In the genomic region with DNA sequence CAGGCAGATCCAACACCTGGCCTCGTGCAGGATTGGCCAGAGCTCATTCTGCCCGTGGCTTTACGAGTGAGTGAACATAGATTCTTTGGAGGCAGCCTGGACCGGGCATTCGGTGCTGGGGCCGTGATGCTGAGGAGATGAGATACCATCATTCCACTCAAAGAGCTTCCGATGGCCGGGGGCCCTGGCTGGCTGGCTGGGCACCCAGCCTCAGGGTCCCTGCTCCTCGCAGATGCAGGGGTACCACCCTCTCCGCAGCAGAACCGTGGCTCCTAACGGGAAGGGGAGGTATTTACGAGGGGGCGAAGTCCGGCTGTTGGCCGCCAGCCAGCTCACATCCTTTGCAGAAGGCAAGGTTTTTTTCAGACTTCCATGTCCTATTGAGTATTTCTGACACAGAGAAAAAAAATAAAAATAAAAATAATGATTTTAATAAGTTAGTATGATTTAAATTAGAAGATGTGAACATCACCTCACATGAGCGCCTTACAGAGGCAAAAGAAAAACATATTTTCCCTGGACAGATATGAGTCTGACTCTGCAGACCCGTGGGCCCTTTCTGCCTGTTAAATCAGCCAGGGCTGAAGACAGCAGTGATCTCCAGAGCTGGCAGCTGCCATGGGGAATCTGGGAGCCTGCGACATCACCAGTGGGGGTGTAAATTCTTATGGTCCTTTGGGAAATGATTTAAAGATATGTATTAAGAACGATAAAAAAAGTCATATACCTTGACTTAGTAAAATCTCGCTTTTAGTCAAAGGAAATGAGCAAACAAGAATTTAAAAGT, we compare ENCODE assay signal across 24 cellular contexts.
"Had no signal": no experiment of that assay in that cellular context is flagged by ENCODE, and none has a peak within 500 bp of the region (broad histone marks: within the 10 kb centered on the region; RNA-seq: fewer than 3 reads in every experiment).

No MANE protein-coding gene starts in this region.

- H3K4me3 ChIP-seq: breast epithelium, coronary artery, esophagus muscularis mucosa, lower lobe of right lung, prostate gland, right atrium auricular region, stomach, vagina had no signal

- H3K27ac Mint-ChIP-seq: stimulated activated effector memory CD8-positive, alpha-beta T cell treated with anti-CD3 and anti-CD28 coated beads, Interleukin-12 subunit alpha, Interleukin-12 subunit beta, amount 100 ng/mL, for 72 hours had no signal

- DNase-seq: activated CD4-positive, alpha-beta T cell treated with anti-CD3 and anti-CD28 coated beads for 1 hour; activated CD8-positive, alpha-beta memory T cell treated with anti-CD3 and anti-CD28 coated beads for 24 hours; activated CD8-positive, alpha-beta memory T cell treated with anti-CD3 and anti-CD28 coated beads, Interleukin-2, amount 50 U/mL, for 48 hours; activated effector memory CD4-positive, alpha-beta T cell treated with Interleukin-2 at 50 U/mL for 16 hours; activated naive CD4-positive, alpha-beta T cell treated with anti-CD3 and anti-CD28 coated beads, Interleukin-2, amount 50 U/mL, for 16 hours; activated T-cell treated with anti-CD3 and anti-CD28 coated beads, Interleukin-2, amount 50 U/mL, for 48 hours; effector CD4-positive, alpha-beta T cell; islet precursor cell; left colon; lower lobe of right lung; small intestine; stimulated activated CD4-positive, alpha-beta T cell treated with anti-CD3 and anti-CD28 coated beads, Interleukin-4, amount 100 ng/mL, for 24 hours; stomach; T-helper 2 cell; trophoblast cell had no signal

- H3K27me3 ChIP-seq: esophagus muscularis mucosa, right atrium auricular region, vagina had no signal

- H3K36me3 ChIP-seq: breast epithelium, esophagus muscularis mucosa, lower lobe of right lung, prostate gland, right atrium auricular region, stomach, vagina had no signal

- H3K36me3 Mint-ChIP-seq: stimulated activated effector memory CD8-positive, alpha-beta T cell treated with anti-CD3 and anti-CD28 coated beads, Interleukin-12 subunit alpha, Interleukin-12 subunit beta, amount 100 ng/mL, for 72 hours had no signal

- H3K27ac ChIP-seq: breast epithelium, coronary artery, esophagus muscularis mucosa, lower lobe of right lung, prostate gland, right atrium auricular region, vagina, VCaP had no signal

- ATAC-seq: left colon; lower lobe of right lung; stimulated activated effector memory CD8-positive, alpha-beta T cell treated with anti-CD3 and anti-CD28 coated beads, Interleukin-12 subunit alpha, Interleukin-12 subunit beta, amount 100 ng/mL, for 72 hours had no signal

- H3K9me3 ChIP-seq: esophagus muscularis mucosa, lower lobe of right lung, prostate gland, right atrium auricular region, vagina had no signal

- H3K4me1 Mint-ChIP-seq: neural crest cell; stimulated activated effector memory CD8-positive, alpha-beta T cell treated with anti-CD3 and anti-CD28 coated beads, Interleukin-12 subunit alpha, Interleukin-12 subunit beta, amount 100 ng/mL, for 72 hours had no signal

- H3K4me3 Mint-ChIP-seq: neural crest cell; stimulated activated effector memory CD8-positive, alpha-beta T cell treated with anti-CD3 and anti-CD28 coated beads, Interleukin-12 subunit alpha, Interleukin-12 subunit beta, amount 100 ng/mL, for 72 hours had no signal

- H3K9me3 Mint-ChIP-seq: neural crest cell; stimulated activated effector memory CD8-positive, alpha-beta T cell treated with anti-CD3 and anti-CD28 coated beads, Interleukin-12 subunit alpha, Interleukin-12 subunit beta, amount 100 ng/mL, for 72 hours had no signal

- H3K4me1 ChIP-seq: breast epithelium, prostate gland, right atrium auricular region had no signal
